In genomic region chr20:44089987-44090674, GRCh38 we compare ENCODE assay signal across 9 cellular contexts.
A peak's percentile ranks its signal among the peaks of the same experiment; 100 is the strongest.
DNase-seq lines count a peak whose midpoint lies in the region; ATAC-seq, FAIRE-seq and TF ChIP-seq lines count a peak whose summit lies in the region.
"Had no signal": no experiment of that assay in that cellular context is flagged by ENCODE, and none has a peak within 500 bp of the region (broad histone marks: within the 10 kb centered on the region; RNA-seq: fewer than 3 reads in every experiment).

No MANE protein-coding gene starts in this region.

- no peak for FAIRE-seq in GM19239 (lab: Jason Lieb, UNC)
- FAIRE-seq: A204.1 had no signal

- no peaks in the 10 kb centered on the region for H3K79me2 ChIP-seq in Karpas-422 (ENCODE audit: low read length)

- H3K36me3 ChIP-seq in Karpas-422 (ENCODE audit: insufficient read depth, low read length) (no peaks in the 10 kb centered on the region), adrenal gland (replicated peaks in 1 of 2) (no peaks in the 10 kb centered on the region), neuron (ENCODE audit: insufficient read depth, low read length) (no peaks in the 10 kb centered on the region)

- DNase-seq in DMS53 (lab: John Stamatoyannopoulos, UW) = peak; percentile 16
- no peak for DNase-seq in DMS53 treated with DMSO at 0.1 percent for 48 hours (lab: John Stamatoyannopoulos, UW; ENCODE audit: unreplicated experiment)
- DNase-seq in Karpas-422 = peak; percentile 92
- DNase-seq in adrenal gland = peak in 5 of 7 donors; percentile 25 to 73 (median 47)
- no peak for DNase-seq in GM19239 (ENCODE audit: insufficient read length, low spot score)
- DNase-seq in NCI-H2081 (lab: John Stamatoyannopoulos, UW) = no peak

- 54 to 66% (median 58%) methylated on average over 7 of the region's 7 CpGs for WGBS in adrenal gland, 4 donors

- H3K27me3 ChIP-seq in Karpas-422 (ENCODE audit: low read length) (no peaks in the 10 kb centered on the region), adrenal gland (peaks cover 3% of the 10 kb centered on the region), neuron (ENCODE audit: insufficient read depth, low read length) (peaks cover 5% of the 10 kb centered on the region)

- no peak for TF ChIP-seq POLR2A in adrenal gland (IDR thresholded peaks at IDR 0.05)

- no peaks in the 10 kb centered on the region for H4K20me1 ChIP-seq in Karpas-422 (ENCODE audit: insufficient read depth, low read depth, low read length)

- intact Hi-C loops in adrenal gland (cut with DNase I) = loop anchor here (5.0 to 10.0 kb wide), 3 partner anchors 248 to 645 kb away; no protein-coding TSS in a partner anchor

- H3K4me3 ChIP-seq in Karpas-422 (ENCODE audit: low read length) = peak overlapping the region; percentile 50
- no peak overlapping the region for H3K4me3 ChIP-seq in adrenal gland
- H3K4me3 ChIP-seq in neuron (ENCODE audit: low read length) = no peak overlapping the region

- peak overlapping the region; percentile 41 for H3K9ac ChIP-seq in Karpas-422 (ENCODE audit: low read length)

- H3K9me2 ChIP-seq in Karpas-422 (replicated peaks; ENCODE audit: insufficient read depth, low read length) = no peaks in the 10 kb centered on the region

- no peaks in the 10 kb centered on the region for H3K9me3 ChIP-seq in Karpas-422 (ENCODE audit: low read length)
- H3K9me3 ChIP-seq in adrenal gland (replicated peaks in 1 of 3) = no peaks in the 10 kb centered on the region
- H3K9me3 ChIP-seq in neuron (ENCODE audit: low read length) = no peaks in the 10 kb centered on the region

- no peak overlapping the region for H3K27ac ChIP-seq in Karpas-422 (ENCODE audit: low read length)
- no peak overlapping the region for H3K27ac ChIP-seq in adrenal gland

- H3K4me1 ChIP-seq in Karpas-422 (ENCODE audit: low read length) = peaks cover 27% of the 10 kb centered on the region
- no peaks in the 10 kb centered on the region for H3K4me1 ChIP-seq in adrenal gland (replicated peaks in 1 of 2)
- no peaks in the 10 kb centered on the region for H3K4me1 ChIP-seq in neuron (ENCODE audit: insufficient read depth, low read length)

- no peak for ATAC-seq in HG02981 (IDR thresholded peaks at IDR 0.05; ENCODE audit: unreplicated experiment)

- peak overlapping the region; percentile 73 for H3K4me2 ChIP-seq in Karpas-422 (ENCODE audit: low read depth, low read length, poor library complexity, severe bottlenecking)

- peak overlapping the region; percentile 59 for H2AFZ ChIP-seq in Karpas-422 (ENCODE audit: low read length)
- H2AFZ ChIP-seq in neuron (ENCODE audit: low read depth, low read length) = peak overlapping the region; percentile 1

- no peak for TF ChIP-seq CTCF in adrenal gland (IDR thresholded peaks at IDR 0.05)

Comparison
In these comparisons a context has a peak if more than half of its experiments do, and no peak if none do; other contexts are left out.
1. DNase-seq: peak in DMS53 (single experiment), Karpas-422 (single experiment) and adrenal gland (5 of 7); none in DMS53 treated with DMSO at 0.1 percent for 48 hours (single experiment), GM19239 (single experiment) and NCI-H2081 (0 of 2).